In the genomic region with DNA sequence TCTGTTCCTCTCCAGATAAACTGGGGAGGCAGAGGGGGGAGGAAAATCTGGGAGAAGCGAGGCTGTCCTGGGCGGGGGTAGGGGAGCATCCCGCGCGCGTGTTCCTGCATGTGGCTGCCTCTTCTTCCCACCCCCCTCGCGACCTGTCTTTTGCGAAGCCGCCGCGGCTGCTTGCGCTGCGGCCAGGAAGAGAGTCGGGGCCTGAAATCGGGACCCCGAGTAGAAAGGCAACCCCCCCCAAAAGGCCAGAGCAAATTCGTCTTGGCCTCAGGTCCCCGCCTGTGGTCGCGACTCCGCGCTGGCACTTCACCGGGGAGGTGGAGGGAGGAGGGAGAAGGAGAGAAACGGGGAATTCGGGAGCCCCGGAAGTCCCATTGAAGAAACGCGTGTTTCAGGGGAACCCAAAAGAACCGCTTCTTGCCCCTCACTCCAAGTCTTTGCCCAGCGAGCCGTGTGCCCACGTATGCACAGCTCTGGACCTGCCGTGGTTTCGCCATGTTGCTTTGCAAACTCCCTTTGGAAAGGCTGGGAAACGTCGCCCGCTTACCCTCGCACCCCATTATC, we compare ENCODE assay signal across 3 cellular contexts.
TF ChIP-seq lines count a peak whose summit lies in the region.

No MANE protein-coding gene starts in this region.

TF ChIP-seq in Ishikawa, 13 proteins besides CTCF, POLR2A, EP300 and RAD21:
- TF ChIP-seq ZBTB7A (IDR thresholded peaks at IDR 0.05; ENCODE audit: low read depth) (0 out of 2 replicates have a peak, but pooled peaks have one; percentile 5), NFIC (IDR thresholded peaks at IDR 0.05) (no peak)
TF ChIP-seq in Ishikawa: peak in this region for 1.

TF ChIP-seq in K562, 482 proteins besides CTCF, POLR2A, EP300 and RAD21 (continues in another document):
- TF ChIP-seq RBBP5 (IDR thresholded peaks at IDR 0.05; ENCODE audit: borderline replicate concordance, insufficient read depth, low read length, poor library complexity, severe bottlenecking) (peak; percentile 60), NR3C1 (CRISPR knock-in tag; IDR thresholded peaks at IDR 0.05) (no peak), YY1 (IDR thresholded peaks at IDR 0.05; ENCODE audit: borderline replicate concordance in 1 of 3, control insufficient read depth in 1 of 3, extremely low read depth in 1 of 3, insufficient read depth in 3 of 3, insufficient read length in 1 of 3, insufficient replicate concordance in 2 of 3, low read depth in 1 of 3, low read length in 2 of 3) (peak in 1 of 3 experiments; percentile 21), TAF1 (IDR thresholded peaks at IDR 0.05; ENCODE audit: control insufficient read depth, extremely low read depth, insufficient read depth, low read length, severe bottlenecking) (peak; percentile 8), MYC (IDR thresholded peaks at IDR 0.05; ENCODE audit: low read depth, low read length) (peak; percentile 36; the same call in 1 of the 2 replicates), MYC (CRISPR knock-in tag; IDR thresholded peaks at IDR 0.05; ENCODE audit: borderline replicate concordance, low read depth) (no peak), L3MBTL2 (IDR thresholded peaks at IDR 0.05) (peak; percentile 14; the same call in 1 of the 2 replicates), RBFOX2 (IDR thresholded peaks at IDR 0.05; ENCODE audit: low read depth, low read length) (peak; percentile 57), ZNF717 (CRISPR knock-in tag; IDR thresholded peaks at IDR 0.05) (no peak)
- TF ChIP-seq, protein P1, sequence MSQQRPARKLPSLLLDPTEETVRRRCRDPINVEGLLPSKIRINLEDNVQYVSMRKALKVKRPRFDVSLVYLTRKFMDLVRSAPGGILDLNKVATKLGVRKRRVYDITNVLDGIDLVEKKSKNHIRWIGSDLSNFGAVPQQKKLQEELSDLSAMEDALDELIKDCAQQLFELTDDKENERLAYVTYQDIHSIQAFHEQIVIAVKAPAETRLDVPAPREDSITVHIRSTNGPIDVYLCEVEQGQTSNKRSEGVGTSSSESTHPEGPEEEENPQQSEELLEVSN (IDR thresholded peaks at IDR 0.05; ENCODE audit: borderline replicate concordance in 1 of 2, extremely low read depth in 1 of 2, insufficient read depth in 1 of 2, insufficient read length in 1 of 2, low read depth in 1 of 2, low read length in 1 of 2, poor library complexity in 1 of 2, severe bottlenecking in 1 of 2) = peak in 1 of 2 experiments; percentile 43
- TF ChIP-seq, protein P2, sequence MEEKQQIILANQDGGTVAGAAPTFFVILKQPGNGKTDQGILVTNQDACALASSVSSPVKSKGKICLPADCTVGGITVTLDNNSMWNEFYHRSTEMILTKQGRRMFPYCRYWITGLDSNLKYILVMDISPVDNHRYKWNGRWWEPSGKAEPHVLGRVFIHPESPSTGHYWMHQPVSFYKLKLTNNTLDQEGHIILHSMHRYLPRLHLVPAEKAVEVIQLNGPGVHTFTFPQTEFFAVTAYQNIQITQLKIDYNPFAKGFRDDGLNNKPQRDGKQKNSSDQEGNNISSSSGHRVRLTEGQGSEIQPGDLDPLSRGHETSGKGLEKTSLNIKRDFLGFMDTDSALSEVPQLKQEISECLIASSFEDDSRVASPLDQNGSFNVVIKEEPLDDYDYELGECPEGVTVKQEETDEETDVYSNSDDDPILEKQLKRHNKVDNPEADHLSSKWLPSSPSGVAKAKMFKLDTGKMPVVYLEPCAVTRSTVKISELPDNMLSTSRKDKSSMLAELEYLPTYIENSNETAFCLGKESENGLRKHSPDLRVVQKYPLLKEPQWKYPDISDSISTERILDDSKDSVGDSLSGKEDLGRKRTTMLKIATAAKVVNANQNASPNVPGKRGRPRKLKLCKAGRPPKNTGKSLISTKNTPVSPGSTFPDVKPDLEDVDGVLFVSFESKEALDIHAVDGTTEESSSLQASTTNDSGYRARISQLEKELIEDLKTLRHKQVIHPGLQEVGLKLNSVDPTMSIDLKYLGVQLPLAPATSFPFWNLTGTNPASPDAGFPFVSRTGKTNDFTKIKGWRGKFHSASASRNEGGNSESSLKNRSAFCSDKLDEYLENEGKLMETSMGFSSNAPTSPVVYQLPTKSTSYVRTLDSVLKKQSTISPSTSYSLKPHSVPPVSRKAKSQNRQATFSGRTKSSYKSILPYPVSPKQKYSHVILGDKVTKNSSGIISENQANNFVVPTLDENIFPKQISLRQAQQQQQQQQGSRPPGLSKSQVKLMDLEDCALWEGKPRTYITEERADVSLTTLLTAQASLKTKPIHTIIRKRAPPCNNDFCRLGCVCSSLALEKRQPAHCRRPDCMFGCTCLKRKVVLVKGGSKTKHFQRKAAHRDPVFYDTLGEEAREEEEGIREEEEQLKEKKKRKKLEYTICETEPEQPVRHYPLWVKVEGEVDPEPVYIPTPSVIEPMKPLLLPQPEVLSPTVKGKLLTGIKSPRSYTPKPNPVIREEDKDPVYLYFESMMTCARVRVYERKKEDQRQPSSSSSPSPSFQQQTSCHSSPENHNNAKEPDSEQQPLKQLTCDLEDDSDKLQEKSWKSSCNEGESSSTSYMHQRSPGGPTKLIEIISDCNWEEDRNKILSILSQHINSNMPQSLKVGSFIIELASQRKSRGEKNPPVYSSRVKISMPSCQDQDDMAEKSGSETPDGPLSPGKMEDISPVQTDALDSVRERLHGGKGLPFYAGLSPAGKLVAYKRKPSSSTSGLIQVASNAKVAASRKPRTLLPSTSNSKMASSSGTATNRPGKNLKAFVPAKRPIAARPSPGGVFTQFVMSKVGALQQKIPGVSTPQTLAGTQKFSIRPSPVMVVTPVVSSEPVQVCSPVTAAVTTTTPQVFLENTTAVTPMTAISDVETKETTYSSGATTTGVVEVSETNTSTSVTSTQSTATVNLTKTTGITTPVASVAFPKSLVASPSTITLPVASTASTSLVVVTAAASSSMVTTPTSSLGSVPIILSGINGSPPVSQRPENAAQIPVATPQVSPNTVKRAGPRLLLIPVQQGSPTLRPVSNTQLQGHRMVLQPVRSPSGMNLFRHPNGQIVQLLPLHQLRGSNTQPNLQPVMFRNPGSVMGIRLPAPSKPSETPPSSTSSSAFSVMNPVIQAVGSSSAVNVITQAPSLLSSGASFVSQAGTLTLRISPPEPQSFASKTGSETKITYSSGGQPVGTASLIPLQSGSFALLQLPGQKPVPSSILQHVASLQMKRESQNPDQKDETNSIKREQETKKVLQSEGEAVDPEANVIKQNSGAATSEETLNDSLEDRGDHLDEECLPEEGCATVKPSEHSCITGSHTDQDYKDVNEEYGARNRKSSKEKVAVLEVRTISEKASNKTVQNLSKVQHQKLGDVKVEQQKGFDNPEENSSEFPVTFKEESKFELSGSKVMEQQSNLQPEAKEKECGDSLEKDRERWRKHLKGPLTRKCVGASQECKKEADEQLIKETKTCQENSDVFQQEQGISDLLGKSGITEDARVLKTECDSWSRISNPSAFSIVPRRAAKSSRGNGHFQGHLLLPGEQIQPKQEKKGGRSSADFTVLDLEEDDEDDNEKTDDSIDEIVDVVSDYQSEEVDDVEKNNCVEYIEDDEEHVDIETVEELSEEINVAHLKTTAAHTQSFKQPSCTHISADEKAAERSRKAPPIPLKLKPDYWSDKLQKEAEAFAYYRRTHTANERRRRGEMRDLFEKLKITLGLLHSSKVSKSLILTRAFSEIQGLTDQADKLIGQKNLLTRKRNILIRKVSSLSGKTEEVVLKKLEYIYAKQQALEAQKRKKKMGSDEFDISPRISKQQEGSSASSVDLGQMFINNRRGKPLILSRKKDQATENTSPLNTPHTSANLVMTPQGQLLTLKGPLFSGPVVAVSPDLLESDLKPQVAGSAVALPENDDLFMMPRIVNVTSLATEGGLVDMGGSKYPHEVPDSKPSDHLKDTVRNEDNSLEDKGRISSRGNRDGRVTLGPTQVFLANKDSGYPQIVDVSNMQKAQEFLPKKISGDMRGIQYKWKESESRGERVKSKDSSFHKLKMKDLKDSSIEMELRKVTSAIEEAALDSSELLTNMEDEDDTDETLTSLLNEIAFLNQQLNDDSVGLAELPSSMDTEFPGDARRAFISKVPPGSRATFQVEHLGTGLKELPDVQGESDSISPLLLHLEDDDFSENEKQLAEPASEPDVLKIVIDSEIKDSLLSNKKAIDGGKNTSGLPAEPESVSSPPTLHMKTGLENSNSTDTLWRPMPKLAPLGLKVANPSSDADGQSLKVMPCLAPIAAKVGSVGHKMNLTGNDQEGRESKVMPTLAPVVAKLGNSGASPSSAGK (IDR thresholded peaks at IDR 0.05) = peak; percentile 44; the same call in 1 of the 2 replicates

TF ChIP-seq in HepG2, 621 proteins besides CTCF, POLR2A, EP300 and RAD21:
- TF ChIP-seq ZNF367 (CRISPR knock-in tag; IDR thresholded peaks at IDR 0.05; ENCODE audit: borderline replicate concordance) = no peak
- TF ChIP-seq, protein P3, sequence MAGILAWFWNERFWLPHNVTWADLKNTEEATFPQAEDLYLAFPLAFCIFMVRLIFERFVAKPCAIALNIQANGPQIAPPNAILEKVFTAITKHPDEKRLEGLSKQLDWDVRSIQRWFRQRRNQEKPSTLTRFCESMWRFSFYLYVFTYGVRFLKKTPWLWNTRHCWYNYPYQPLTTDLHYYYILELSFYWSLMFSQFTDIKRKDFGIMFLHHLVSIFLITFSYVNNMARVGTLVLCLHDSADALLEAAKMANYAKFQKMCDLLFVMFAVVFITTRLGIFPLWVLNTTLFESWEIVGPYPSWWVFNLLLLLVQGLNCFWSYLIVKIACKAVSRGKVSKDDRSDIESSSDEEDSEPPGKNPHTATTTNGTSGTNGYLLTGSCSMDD (CRISPR knock-in tag; IDR thresholded peaks at IDR 0.05) = no peak
- TF ChIP-seq TERF1 (CRISPR knock-in tag; IDR thresholded peaks at IDR 0.05) = no peak
- no peak for TF ChIP-seq ZBTB8A (CRISPR knock-in tag; IDR thresholded peaks at IDR 0.05; ENCODE audit: borderline replicate concordance, low read depth)
- TF ChIP-seq FOXA3 (CRISPR knock-in tag; IDR thresholded peaks at IDR 0.05) = no peak
- TF ChIP-seq ZNF564 (CRISPR knock-in tag; IDR thresholded peaks at IDR 0.05) = no peak
- TF ChIP-seq TEAD2 (CRISPR knock-in tag; IDR thresholded peaks at IDR 0.05) = no peak
- TF ChIP-seq ZBTB3 (CRISPR knock-in tag; IDR thresholded peaks at IDR 0.05; ENCODE audit: borderline replicate concordance, low read depth) = no peak
- TF ChIP-seq POLR2AphosphoS5 (IDR thresholded peaks at IDR 0.05; ENCODE audit: low read depth, low read length) = no peak
- TF ChIP-seq ZNF512B (CRISPR knock-in tag; IDR thresholded peaks at IDR 0.05; ENCODE audit: borderline replicate concordance) = no peak
- no peak for TF ChIP-seq ZNF772 (CRISPR knock-in tag; IDR thresholded peaks at IDR 0.05)
- no peak for TF ChIP-seq ZNF614 (CRISPR knock-in tag; IDR thresholded peaks at IDR 0.05; ENCODE audit: borderline replicate concordance)
- no peak for TF ChIP-seq SNAPC2 (CRISPR knock-in tag; IDR thresholded peaks at IDR 0.05)
- TF ChIP-seq TEAD3 (CRISPR knock-in tag; optimal IDR thresholded peaks at IDR 0.05; ENCODE audit: borderline replicate concordance) = no peak
- no peak for TF ChIP-seq ZNF33A (CRISPR knock-in tag; IDR thresholded peaks at IDR 0.05; ENCODE audit: borderline replicate concordance)
- TF ChIP-seq ARID2 (CRISPR knock-in tag; IDR thresholded peaks at IDR 0.05; ENCODE audit: borderline replicate concordance) = no peak
- no peak for TF ChIP-seq ZC3H13 (CRISPR knock-in tag; IDR thresholded peaks at IDR 0.05)
